ENCODE assay signal across 14 cellular contexts in genomic region chr1:21287905-21288514, GRCh38. TPM values are rescaled to one million over a fixed set of nuclear protein-coding genes. Genes with fewer than 3 reads are reported as not detected.
DNase-seq lines count a peak whose midpoint lies in the region; ATAC-seq and TF ChIP-seq lines count a peak whose summit lies in the region.
"Had no signal": no experiment of that assay in that cellular context is flagged by ENCODE, and none has a peak within 500 bp of the region (broad histone marks: within the 10 kb centered on the region; RNA-seq: fewer than 3 reads in every experiment).

No MANE protein-coding gene starts in this region.

- H3K9me2 ChIP-seq in PC-9 (ENCODE audit: insufficient read depth): no peaks in the 10 kb centered on the region

- H2AFZ ChIP-seq in mammary epithelial cell (ENCODE audit: low read depth, low read length) (no peak overlapping the region), PC-9 (no peak overlapping the region)
- H2AFZ ChIP-seq: GM23338 had no signal

- H3F3A ChIP-seq in PC-9 (ENCODE audit: insufficient read depth, low read depth): no peaks in the 10 kb centered on the region

- TF ChIP-seq EP300 in stomach (IDR thresholded peaks at IDR 0.05): no peak

- WGBS in mammary epithelial cell (ENCODE audit: low coverage, missing lambda C conversion rate): 73% methylated on average over 8 of the region's 8 CpGs
- WGBS in stomach, 5 donors: 73 to 88% (median 85%) methylated on average over 8 of the region's 8 CpGs

- POLR2A ChIA-PET in MCF 10A (lab: Yijun Ruan, JAX) (no interaction called here), PC-9 (lab: Charles Lee; ENCODE audit: unreplicated experiment) (no interaction called here)

- H3K4me1 Mint-ChIP-seq in MCF 10A (ENCODE audit: insufficient read depth, unreplicated experiment) (peaks cover 6% of the 10 kb centered on the region), immature natural killer cell (peaks cover 32 to 44% of the 10 kb centered on the region in 2 donors)

- peaks cover 15% of the 10 kb centered on the region for H3K4me1 ChIP-seq in mammary epithelial cell (ENCODE audit: insufficient read depth, low read length)
- no peaks in the 10 kb centered on the region for H3K4me1 ChIP-seq in PC-9 (replicated peaks; ENCODE audit: insufficient read depth)
- peaks cover 42 to 77% (median 54%) of the 10 kb centered on the region in 4 donors for H3K4me1 ChIP-seq in stomach

- BruUV-seq in MCF 10A (replicated peaks; lab: Mats Ljungman, UMichigan) (TSS peak; percentile 36), mammary epithelial cell (replicated peaks; lab: Mats Ljungman, UMichigan) (no TSS peak), PC-9 (replicated peaks; lab: Mats Ljungman, UMichigan) (TSS peak; percentile 24)

- TF ChIP-seq CTCF in MCF 10A (IDR thresholded peaks at IDR 0.05; ENCODE audit: unreplicated experiment) (no peak), mammary epithelial cell (conservative IDR thresholded peaks at IDR 0.05 in 1 of 2, IDR thresholded peaks at IDR 0.05 in 1 of 2; ENCODE audit: extremely low read depth in 1 of 2, insufficient read depth in 1 of 2, low read depth in 1 of 2, low read length in 2 of 2) (no peak), PC-9 (conservative IDR thresholded peaks at IDR 0.05) (no peak), stomach (IDR thresholded peaks at IDR 0.05) (no peak)

- no peak for DNase-seq in MCF 10A (ENCODE audit: unreplicated experiment)
- no peak for DNase-seq in mammary epithelial cell
- no peak for DNase-seq in PC-9
- no peak for DNase-seq in immature natural killer cell
- DNase-seq in stomach: no peak
- DNase-seq in cerebellar nuclear complex (lab: John Stamatoyannopoulos, UW): no peak
- DNase-seq: activated CD4-positive, alpha-beta T cell treated with anti-CD3 and anti-CD28 coated beads for 4 hours; EL; esophagus squamous epithelium; MG63; stimulated activated CD4-positive, alpha-beta T cell treated with anti-CD3 and anti-CD28 coated beads, Interleukin-2, amount 100 ng/mL, for 48 hours had no signal

- in situ Hi-C loops in mammary epithelial cell (cut with MboI; ENCODE audit: low sequenced_read_pairs in 2 of 2): no loop called here

- H3K27ac ChIP-seq in mammary epithelial cell (ENCODE audit: insufficient read depth, low read depth, low read length): no peak overlapping the region
- H3K27ac ChIP-seq in PC-9: no peak overlapping the region
- peak overlapping the region in 3 of 5 donors; percentile 80 to 89 (median 86) for H3K27ac ChIP-seq in stomach

- H3K79me2 ChIP-seq in mammary epithelial cell (ENCODE audit: insufficient read depth, low read length) (peaks cover 21% of the 10 kb centered on the region), PC-9 (ENCODE audit: low read depth) (0 out of 2 replicates have a peak, but pooled peaks cover 3% of the 10 kb centered on the region)

- ATAC-seq in GM21381 (IDR thresholded peaks at IDR 0.05; ENCODE audit: unreplicated experiment) (no peak), GM21367 (IDR thresholded peaks at IDR 0.05; ENCODE audit: unreplicated experiment) (no peak)
- ATAC-seq: GM23338 had no signal

- no peaks in the 10 kb centered on the region for H3K27me3 Mint-ChIP-seq in MCF 10A (ENCODE audit: insufficient read depth, unreplicated experiment)
- H3K27me3 Mint-ChIP-seq in immature natural killer cell (ENCODE audit: low read depth in 3 of 3): peaks cover 0 to 7% (median 0%) of the 10 kb centered on the region in 3 donors

- no peaks in the 10 kb centered on the region for H3K9me3 Mint-ChIP-seq in MCF 10A (ENCODE audit: unreplicated experiment)
- no peaks in the 10 kb centered on the region for H3K9me3 Mint-ChIP-seq in immature natural killer cell
- H3K9me3 Mint-ChIP-seq: GM23338 had no signal

- no peak overlapping the region for H3K9ac ChIP-seq in mammary epithelial cell (ENCODE audit: insufficient read depth, low read length)

- dilution Hi-C loops in mammary epithelial cell (cut with HindIII; ENCODE audit: low sequenced_read_pairs): no loop called here

- intact Hi-C loops in MCF 10A (cut with micrococcal nuclease): no loop called here
- intact Hi-C loops in mammary epithelial cell (cut with micrococcal nuclease): no loop called here
- intact Hi-C loops in PC-9 (cut with micrococcal nuclease; ENCODE audit: unreplicated experiment): no loop called here
- intact Hi-C loops in stomach (cut with DNase I; ENCODE audit: low total_unique reads): no loop called here

- CTCF ChIA-PET in MCF 10A (lab: Yijun Ruan, JAX) (interaction anchor here (0.6 to 1.4 kb wide), 4 partner anchors 18 to 707 kb away, joined by 3 read pairs; no protein-coding TSS in a partner anchor), mammary epithelial cell (lab: Charles Lee; ENCODE audit: low non-redundant PET) (no interaction called here), PC-9 (lab: Charles Lee) (interaction anchor here (0.6 to 0.7 kb wide), 2 partner anchors 18 to 33 kb away, joined by 3 read pairs; no protein-coding TSS in a partner anchor)

- peak overlapping the region; percentile 74 for H3K4me3 Mint-ChIP-seq in MCF 10A (ENCODE audit: unreplicated experiment)
- peak overlapping the region in 3 of 5 donors; percentile 9 to 18 (median 18) for H3K4me3 Mint-ChIP-seq in immature natural killer cell

- H3K27ac Mint-ChIP-seq in MCF 10A (ENCODE audit: low read depth, unreplicated experiment): no peak overlapping the region
- no peak overlapping the region for H3K27ac Mint-ChIP-seq in immature natural killer cell
- H3K27ac Mint-ChIP-seq: GM23338 had no signal

- H3K9me3 ChIP-seq in mammary epithelial cell (replicated peaks; ENCODE audit: insufficient read depth, low read length) (no peaks in the 10 kb centered on the region), PC-9 (ENCODE audit: insufficient read depth, low read depth) (no peaks in the 10 kb centered on the region), stomach (no peaks in the 10 kb centered on the region)
- H3K9me3 ChIP-seq: esophagus squamous epithelium, MG63 had no signal

- no peaks in the 10 kb centered on the region for H3K36me3 Mint-ChIP-seq in MCF 10A (ENCODE audit: insufficient read depth, unreplicated experiment)
- peaks cover 0 to 9% (median 7%) of the 10 kb centered on the region in 3 donors for H3K36me3 Mint-ChIP-seq in immature natural killer cell

- no peaks in the 10 kb centered on the region for H4K20me1 ChIP-seq in mammary epithelial cell (ENCODE audit: insufficient read depth, low read length)
- no peaks in the 10 kb centered on the region for H4K20me1 ChIP-seq in PC-9 (ENCODE audit: insufficient read depth)

- TF ChIP-seq POLR2A in stomach (IDR thresholded peaks at IDR 0.05): no peak

- no peak overlapping the region for H3K4me3 ChIP-seq in mammary epithelial cell (replicated peaks in 1 of 3; ENCODE audit: insufficient read depth in 1 of 3, low read depth in 2 of 3, low read length in 3 of 3)
- no peak overlapping the region for H3K4me3 ChIP-seq in PC-9
- H3K4me3 ChIP-seq in stomach: no peak overlapping the region
- H3K4me3 ChIP-seq: GM23338, MG63 had no signal

- H3K4me2 ChIP-seq in mammary epithelial cell (ENCODE audit: insufficient read depth, low read depth, low read length): no peak overlapping the region
- no peak overlapping the region for H3K4me2 ChIP-seq in PC-9
- H3K4me2 ChIP-seq: GM23338 had no signal

- H3K27me3 ChIP-seq in mammary epithelial cell (ENCODE audit: insufficient read depth, low read length) (no peaks in the 10 kb centered on the region), PC-9 (ENCODE audit: insufficient read depth, low read depth) (no peaks in the 10 kb centered on the region), stomach (no peaks in the 10 kb centered on the region)
- H3K27me3 ChIP-seq: MG63 had no signal

- H3K36me3 ChIP-seq in mammary epithelial cell (ENCODE audit: insufficient read depth, low read length) (no peaks in the 10 kb centered on the region), PC-9 (ENCODE audit: low read depth) (no peaks in the 10 kb centered on the region), stomach (peaks cover 0 to 14% (median 5%) of the 10 kb centered on the region in 4 donors)
- H3K36me3 ChIP-seq: esophagus squamous epithelium, MG63 had no signal

RNA-seq across cellular contexts. Expression of gene ECE1, which starts 2.3 kb away (rescaled TPM):
- total RNA-seq in MCF 10A (2022) (40.0 and 46.8 TPM in 2 replicates), mammary epithelial cell (100 to 1,000 TPM in 1 of 2 donors, 10 to 100 TPM in 1; 86.3 to 153 TPM), PC-9 (2021) (80.8 and 82.1 TPM in 2 replicates), stomach (100 to 1,000 TPM in 2 of 5 donors, 10 to 100 TPM in 3; 40.2 to 574 (median 71.4) TPM)
- polyA plus RNA-seq in mammary epithelial cell (65.7 TPM), immature natural killer cell (10 to 100 TPM in 1 of 3 donors, 1 to 10 TPM in 2; 3.3 to 24.7 (median 4.3) TPM), stomach (10 to 100 TPM; 17.6 to 30.9 (median 25.4) TPM)
- polyA minus RNA-seq in mammary epithelial cell: 75.5 TPM

Comparison
In these comparisons a context has a peak if more than half of its experiments do, and no peak if none do; other contexts are left out.
1. H3K27ac ChIP-seq: peak in stomach (3 of 5); none in mammary epithelial cell (single experiment) and PC-9 (single experiment).